Comparison of ENCODE assay signal across 8 cellular contexts in genomic region chr6:2876210-2877056, GRCh38. TPM values are rescaled to one million over a fixed set of nuclear protein-coding genes. Genes with fewer than 3 reads are reported as not detected.
A peak's percentile ranks its signal among the peaks of the same experiment; 100 is the strongest.
DNase-seq lines count a peak whose midpoint lies in the region; ATAC-seq and TF ChIP-seq lines count a peak whose summit lies in the region.

No MANE protein-coding gene starts in this region.

- no peaks in the 10 kb centered on the region for H3K36me3 ChIP-seq in A673 (ENCODE audit: insufficient read depth, low read length, poor library complexity, severe bottlenecking)
- no peaks in the 10 kb centered on the region; the same call in 1 of the 2 replicates for H3K36me3 ChIP-seq in OCI-LY1 (ENCODE audit: insufficient read depth, low read length)
- no peaks in the 10 kb centered on the region for H3K36me3 ChIP-seq in spleen

- peak; percentile 19 for TF ChIP-seq POLR2A in GM18526 (IDR thresholded peaks at IDR 0.05; ENCODE audit: extremely low read depth, insufficient read length)
- TF ChIP-seq POLR2A in spleen (IDR thresholded peaks at IDR 0.05): peak in 1 of 3 donors; percentile 26

- peaks cover 11% of the 10 kb centered on the region for H3K4me1 Mint-ChIP-seq in chondrocyte (ENCODE audit: low read depth)

- peak overlapping the region; percentile 79 for H3K4me3 Mint-ChIP-seq in chondrocyte (ENCODE audit: unreplicated experiment)

- DNase-seq in A673 (ENCODE audit: low spot score): no peak
- no peak for DNase-seq in chondrocyte (ENCODE audit: low spot score)
- DNase-seq in kidney glomerular epithelial cell (lab: John Stamatoyannopoulos, UW): peak; percentile 85
- peak; percentile 89 for DNase-seq in spleen
- DNase-seq in NCI-H510A (lab: John Stamatoyannopoulos, UW): no peak

- no peaks in the 10 kb centered on the region for H3F3A ChIP-seq in OCI-LY1 (ENCODE audit: insufficient read depth, low read length)

- H3K4me3 ChIP-seq in A673 (ENCODE audit: low read depth, low read length, poor library complexity, severe bottlenecking) (peak overlapping the region; percentile 48), OCI-LY1 (ENCODE audit: low read depth, low read length, poor library complexity, severe bottlenecking) (peak overlapping the region; percentile 8), spleen (peak overlapping the region in 7 of 8 donors; percentile 45 to 73 (median 51))

- H4K20me1 ChIP-seq in OCI-LY1 (ENCODE audit: insufficient read depth, low read length): no peaks in the 10 kb centered on the region

- H2AFZ ChIP-seq in OCI-LY1 (ENCODE audit: low read length): no peak overlapping the region

- peak overlapping the region; percentile 78 for H3K4me2 ChIP-seq in OCI-LY1 (ENCODE audit: low read length)

- CTCF ChIA-PET in A673 (lab: Charles Lee): no interaction called here

- peaks cover 8% of the 10 kb centered on the region for H3K9me3 Mint-ChIP-seq in chondrocyte (ENCODE audit: low read depth)

- intact Hi-C loops in A673 (cut with micrococcal nuclease; ENCODE audit: unreplicated experiment): no loop called here
- intact Hi-C loops in spleen (cut with DNase I; ENCODE audit: low total_unique reads): no loop called here

- no peak for TF ChIP-seq CTCF in A673 (conservative IDR thresholded peaks at IDR 0.05; ENCODE audit: low read depth, low read length)
- TF ChIP-seq CTCF in OCI-LY1 (IDR thresholded peaks at IDR 0.05; ENCODE audit: low read length): no peak
- no peak for TF ChIP-seq CTCF in chondrocyte (IDR thresholded peaks at IDR 0.05)
- no peak for TF ChIP-seq CTCF in spleen (IDR thresholded peaks at IDR 0.05 in 8 of 11, conservative IDR thresholded peaks at IDR 0.05 in 3 of 11)

- peaks cover 3% of the 10 kb centered on the region for H3K36me3 Mint-ChIP-seq in chondrocyte (ENCODE audit: low read depth)

- no peaks in the 10 kb centered on the region for H3K79me2 ChIP-seq in OCI-LY1 (ENCODE audit: insufficient read depth, low read length)

- no peaks in the 10 kb centered on the region for H3K27me3 ChIP-seq in A673 (replicated peaks; ENCODE audit: insufficient read depth, low read depth, low read length, poor library complexity)
- H3K27me3 ChIP-seq in OCI-LY1 (ENCODE audit: insufficient read depth, low read length): no peaks in the 10 kb centered on the region
- H3K27me3 ChIP-seq in spleen (replicated peaks in 1 of 7): no peaks in the 10 kb centered on the region

- no TSS peak for BruUV-seq in A673 (replicated peaks; lab: Mats Ljungman, UMichigan)

- peak overlapping the region; percentile 46 for H3K9ac ChIP-seq in OCI-LY1 (ENCODE audit: low read length)

- ATAC-seq in HG02678 (IDR thresholded peaks at IDR 0.05; ENCODE audit: unreplicated experiment): no peak

- H3K9me2 ChIP-seq in OCI-LY1 (ENCODE audit: low read depth, low read length): no peaks in the 10 kb centered on the region

- POLR2A ChIA-PET in A673 (lab: Charles Lee; ENCODE audit: low non-redundant PET): no interaction called here

- peaks cover 9% of the 10 kb centered on the region for H3K27me3 Mint-ChIP-seq in chondrocyte (ENCODE audit: low read depth)

- H3K27ac ChIP-seq in A673 (ENCODE audit: low read depth, low read length, poor library complexity, severe bottlenecking) (no peak overlapping the region), OCI-LY1 (ENCODE audit: low read depth, low read length, poor library complexity, severe bottlenecking) (peak overlapping the region; percentile 64), spleen (peak overlapping the region; percentile 85 to 98 (median 94))

- H3K9me3 ChIP-seq in A673 (ENCODE audit: low read depth, low read length, poor library complexity, severe bottlenecking): no peaks in the 10 kb centered on the region
- H3K9me3 ChIP-seq in OCI-LY1 (ENCODE audit: low read length): no peaks in the 10 kb centered on the region
- H3K9me3 ChIP-seq in spleen: no peaks in the 10 kb centered on the region

- H3K4me1 ChIP-seq in A673 (ENCODE audit: insufficient read depth, low read length, poor library complexity, severe bottlenecking) (peaks cover 11% of the 10 kb centered on the region), OCI-LY1 (ENCODE audit: insufficient read depth, low read length, severe bottlenecking) (peaks cover 56% of the 10 kb centered on the region), spleen (peaks cover 26 to 95% (median 70%) of the 10 kb centered on the region in 6 donors)

- peak overlapping the region; percentile 81 for H3K27ac Mint-ChIP-seq in chondrocyte (ENCODE audit: unreplicated experiment)

- 14 to 26% (median 16%) methylated on average over 19 to 25 of the region's 25 CpGs for WGBS in spleen, 5 donors

RNA-seq across cellular contexts. Expression of gene SERPINB9, which starts 26.7 kb away (rescaled TPM):
- 4.1 and 4.2 TPM in 2 replicates for total RNA-seq in A673 (2021)
- total RNA-seq in chondrocyte: 0.31 to 0.67 TPM (median 0.62 TPM) in 3 replicates
- total RNA-seq in spleen: 10 to 100 TPM; 43.0 to 75.7 (median 55.4) TPM
- 10 to 100 TPM; 16.2 to 22.4 (median 17.0) TPM for polyA plus RNA-seq in spleen

RNA-seq across cellular contexts. Expression of gene SERPINB1, which starts 34.8 kb away (rescaled TPM):
- total RNA-seq in A673 (2021) (1.3 and 1.9 TPM in 2 replicates), chondrocyte (9.0 to 9.3 TPM (median 9.1 TPM) in 3 replicates), spleen (100 to 1,000 TPM in 5 of 7 donors, 10 to 100 TPM in 2; 71.2 to 194 (median 106) TPM)
- polyA plus RNA-seq in spleen: 10 to 100 TPM; 54.9 to 64.6 (median 55.0) TPM

Comparison
In these comparisons a context has a peak if more than half of its experiments do, and no peak if none do; other contexts are left out.
1. DNase-seq: peak in kidney glomerular epithelial cell (single experiment) and spleen (single experiment); none in A673 (single experiment), chondrocyte (single experiment) and NCI-H510A (single experiment).
2. Peak in every context shown above with its lines, with median percentiles within 50 percentile points of each other: H3K4me3 ChIP-seq.